In genomic region chr5:143133721-143134120, GRCh38 we compare ENCODE assay signal across 20 cellular contexts.
DNase-seq lines count a peak whose midpoint lies in the region; ATAC-seq and TF ChIP-seq lines count a peak whose summit lies in the region.
"Had no signal": no experiment of that assay in that cellular context is flagged by ENCODE, and none has a peak within 500 bp of the region (broad histone marks: within the 10 kb centered on the region; RNA-seq: fewer than 3 reads in every experiment).

No MANE protein-coding gene starts in this region.

- CTCF ChIA-PET in PC-9 (lab: Charles Lee): interaction anchor here (0.6 kb wide), 1 partner anchor 108 kb away, joined by 4 read pairs; no protein-coding TSS in a partner anchor

- H3K4me1 Mint-ChIP-seq in neural progenitor cell: peaks cover 18% of the 10 kb centered on the region

- H3K4me1 ChIP-seq in left ventricle myocardium inferior (peaks cover 87% of the 10 kb centered on the region), neural progenitor cell (peaks cover 41% of the 10 kb centered on the region), hepatocyte (ENCODE audit: insufficient read depth) (peaks cover 37% of the 10 kb centered on the region), PC-9 (replicated peaks; ENCODE audit: insufficient read depth) (no peaks in the 10 kb centered on the region)

- DNase-seq in left ventricle myocardium inferior (no peak), left ventricle myocardium superior (no peak), neural progenitor cell (ENCODE audit: low spot score) (no peak), hepatocyte (ENCODE audit: low spot score) (no peak), PC-9 (no peak), G401 (ENCODE audit: low spot score) (no peak)
- DNase-seq: activated naive CD8-positive, alpha-beta T cell treated with anti-CD3 and anti-CD28 coated beads, Interleukin-2, amount 10 ng/mL, durations not matched to agents 7 days and 5 days; Caco-2; DND-41; effector memory CD8-positive, alpha-beta T cell; left lung; mucosa of descending colon; SK-N-SH; WERI-Rb-1 had no signal

- peak overlapping the region; percentile 46 for H3K4me2 ChIP-seq in neural progenitor cell
- H3K4me2 ChIP-seq in hepatocyte: no peak overlapping the region
- H3K4me2 ChIP-seq in PC-9: no peak overlapping the region
- H3K4me2 ChIP-seq: SK-N-SH had no signal

- BruUV-seq in PC-9 (replicated peaks; lab: Mats Ljungman, UMichigan): no TSS peak

- ATAC-seq in left ventricle myocardium superior: no peak
- peak; percentile 8 for ATAC-seq in esophagus mucosa
- no peak for ATAC-seq in HG03520 (IDR thresholded peaks at IDR 0.05; ENCODE audit: unreplicated experiment)
- ATAC-seq: effector memory CD8-positive, alpha-beta T cell; left lung; mucosa of descending colon had no signal

- H3K27me3 Mint-ChIP-seq in neural progenitor cell (ENCODE audit: insufficient read depth, low read depth): peaks cover 4% of the 10 kb centered on the region
- H3K27me3 Mint-ChIP-seq: activated naive CD8-positive, alpha-beta T cell treated with anti-CD3 and anti-CD28 coated beads, Interleukin-2, amount 10 ng/mL, durations not matched to agents 7 days and 5 days; brain; effector memory CD8-positive, alpha-beta T cell; type B pancreatic cell had no signal

- no peak for TF ChIP-seq CTCF in left ventricle myocardium inferior (IDR thresholded peaks at IDR 0.05; ENCODE audit: borderline replicate concordance)
- TF ChIP-seq CTCF in neural progenitor cell (IDR thresholded peaks at IDR 0.05): no peak
- TF ChIP-seq CTCF in hepatocyte (IDR thresholded peaks at IDR 0.05; ENCODE audit: poor library complexity): no peak
- no peak for TF ChIP-seq CTCF in PC-9 (conservative IDR thresholded peaks at IDR 0.05)

- intact Hi-C loops in left ventricle myocardium inferior (cut with micrococcal nuclease): no loop called here
- intact Hi-C loops in left ventricle myocardium superior (cut with micrococcal nuclease): no loop called here
- intact Hi-C loops in PC-9 (cut with micrococcal nuclease; ENCODE audit: unreplicated experiment): no loop called here

- POLR2A ChIA-PET in PC-9 (lab: Charles Lee; ENCODE audit: unreplicated experiment): interaction anchor here (0.6 kb wide), 2 partner anchors 615 to 635 kb away, joined by 3 to 6 read pairs; no protein-coding TSS in a partner anchor

- H3K9me3 ChIP-seq in left ventricle myocardium inferior (replicated peaks) (no peaks in the 10 kb centered on the region), neural progenitor cell (ENCODE audit: low read depth) (no peaks in the 10 kb centered on the region), hepatocyte (ENCODE audit: low read depth) (no peaks in the 10 kb centered on the region), PC-9 (ENCODE audit: insufficient read depth, low read depth) (no peaks in the 10 kb centered on the region)
- H3K9me3 ChIP-seq: Caco-2, left lung, mucosa of descending colon, SK-N-SH had no signal

- H2AFZ ChIP-seq in neural progenitor cell (replicated peaks) (no peak overlapping the region), hepatocyte (no peak overlapping the region), PC-9 (no peak overlapping the region)

- H3F3A ChIP-seq in neural progenitor cell (ENCODE audit: low read depth) (peaks cover 21% of the 10 kb centered on the region), PC-9 (ENCODE audit: insufficient read depth, low read depth) (no peaks in the 10 kb centered on the region)

- H3K27ac ChIP-seq in left ventricle myocardium inferior (replicated peaks) (peak overlapping the region; percentile 61), neural progenitor cell (peak overlapping the region; percentile 86), hepatocyte (no peak overlapping the region), PC-9 (no peak overlapping the region)
- H3K27ac ChIP-seq: left lung, RWPE1, WERI-Rb-1 had no signal

- no peak overlapping the region for H3K4me3 Mint-ChIP-seq in neural progenitor cell
- H3K4me3 Mint-ChIP-seq: activated naive CD8-positive, alpha-beta T cell treated with anti-CD3 and anti-CD28 coated beads, Interleukin-2, amount 10 ng/mL, durations not matched to agents 7 days and 5 days; effector memory CD8-positive, alpha-beta T cell; type B pancreatic cell had no signal

- H4K20me1 ChIP-seq in neural progenitor cell (ENCODE audit: low read depth): no peaks in the 10 kb centered on the region
- no peaks in the 10 kb centered on the region for H4K20me1 ChIP-seq in hepatocyte (ENCODE audit: insufficient read depth, poor library complexity, severe bottlenecking)
- H4K20me1 ChIP-seq in PC-9 (ENCODE audit: insufficient read depth): no peaks in the 10 kb centered on the region

- peak overlapping the region; percentile 21 for H3K27ac Mint-ChIP-seq in neural progenitor cell
- H3K27ac Mint-ChIP-seq: activated naive CD8-positive, alpha-beta T cell treated with anti-CD3 and anti-CD28 coated beads, Interleukin-2, amount 10 ng/mL, durations not matched to agents 7 days and 5 days; activated T-helper 2 cell treated with anti-CD3 and anti-CD28 coated beads, Interferon-gamma antibody, Interleukin-2, Interleukin-4, amounts not matched to agents 10 μg/mL and 5 μg/mL and 100 μg/mL, durations not matched to agents 14 hours and 24 hours and 36 hours; effector memory CD8-positive, alpha-beta T cell; type B pancreatic cell had no signal

- H3K36me3 ChIP-seq in left ventricle myocardium inferior: peaks cover 20% of the 10 kb centered on the region
- no peaks in the 10 kb centered on the region for H3K36me3 ChIP-seq in neural progenitor cell
- H3K36me3 ChIP-seq in hepatocyte (replicated peaks; ENCODE audit: insufficient read depth, low read depth): no peaks in the 10 kb centered on the region
- no peaks in the 10 kb centered on the region for H3K36me3 ChIP-seq in PC-9 (ENCODE audit: low read depth)
- H3K36me3 ChIP-seq: WERI-Rb-1 had no signal

- H3K9ac ChIP-seq in neural progenitor cell: no peak overlapping the region
- H3K9ac ChIP-seq: SK-N-SH had no signal

- H3K36me3 Mint-ChIP-seq in neural progenitor cell: no peaks in the 10 kb centered on the region
- H3K36me3 Mint-ChIP-seq: brain, type B pancreatic cell had no signal

- no peak overlapping the region for H3K4me3 ChIP-seq in left ventricle myocardium inferior
- H3K4me3 ChIP-seq in neural progenitor cell: no peak overlapping the region
- no peak overlapping the region for H3K4me3 ChIP-seq in hepatocyte
- no peak overlapping the region for H3K4me3 ChIP-seq in PC-9
- H3K4me3 ChIP-seq: left lung, mucosa of descending colon had no signal

- no peaks in the 10 kb centered on the region for H3K79me2 ChIP-seq in neural progenitor cell (ENCODE audit: low read depth)
- H3K79me2 ChIP-seq in hepatocyte: no peaks in the 10 kb centered on the region
- no peaks in the 10 kb centered on the region for H3K79me2 ChIP-seq in PC-9 (ENCODE audit: low read depth)

- in situ Hi-C loops in G401 (cut with HindIII; ENCODE audit: low sequenced_read_pairs): no loop called here

- H3K9me2 ChIP-seq in hepatocyte (replicated peaks; ENCODE audit: insufficient read depth) (no peaks in the 10 kb centered on the region), PC-9 (ENCODE audit: insufficient read depth) (no peaks in the 10 kb centered on the region; the same call in 1 of the 2 replicates)
- H3K9me2 ChIP-seq: SK-N-SH had no signal

- H3K27me3 ChIP-seq in left ventricle myocardium inferior (ENCODE audit: low read depth) (no peaks in the 10 kb centered on the region), neural progenitor cell (no peaks in the 10 kb centered on the region), hepatocyte (no peaks in the 10 kb centered on the region), PC-9 (ENCODE audit: insufficient read depth, low read depth) (no peaks in the 10 kb centered on the region)
- H3K27me3 ChIP-seq: left lung had no signal

- 89% methylated on average over 11 of the region's 11 CpGs for WGBS in hepatocyte (ENCODE audit: low lambda C conversion rate, missing lambda C conversion rate)

- H3K9me3 Mint-ChIP-seq in neural progenitor cell: no peaks in the 10 kb centered on the region
- H3K9me3 Mint-ChIP-seq: activated naive CD8-positive, alpha-beta T cell treated with anti-CD3 and anti-CD28 coated beads, Interleukin-2, amount 10 ng/mL, durations not matched to agents 7 days and 5 days; activated T-helper 2 cell treated with anti-CD3 and anti-CD28 coated beads, Interferon-gamma antibody, Interleukin-2, Interleukin-4, amounts not matched to agents 10 μg/mL and 5 μg/mL and 100 μg/mL, durations not matched to agents 14 hours and 24 hours and 36 hours; brain; effector memory CD8-positive, alpha-beta T cell; type B pancreatic cell had no signal

Comparison
In these comparisons a context has a peak if more than half of its experiments do, and no peak if none do; other contexts are left out.
1. H3K27ac ChIP-seq: peak in left ventricle myocardium inferior (single experiment) and neural progenitor cell (single experiment); none in hepatocyte (single experiment) and PC-9 (single experiment).